Comparison of ENCODE assay signal across 8 cellular contexts in genomic region chr1:3454811-3455618, GRCh38. TPM values are rescaled to one million over a fixed set of nuclear protein-coding genes. Genes with fewer than 3 reads are reported as not detected.
DNase-seq lines count a peak whose midpoint lies in the region; ATAC-seq, FAIRE-seq and TF ChIP-seq lines count a peak whose summit lies in the region.

No MANE protein-coding gene starts in this region.

- H3K9me1 ChIP-seq in keratinocyte (ENCODE audit: control insufficient read depth, extremely low read depth, insufficient read depth, low read length), result no peaks in the 10 kb centered on the region

- no peaks in the 10 kb centered on the region for H3K9me3 ChIP-seq in keratinocyte (ENCODE audit: control insufficient read depth, low read depth, low read length)
- H3K9me3 ChIP-seq in thyroid gland, result no peaks in the 10 kb centered on the region

- no peak overlapping the region for H3K27ac Mint-ChIP-seq in activated naive CD8-positive, alpha-beta T cell treated with anti-CD3 and anti-CD28 coated beads, Interleukin-2, amount 50 U/mL, for 24 hours

- H3K4me3 Mint-ChIP-seq in activated naive CD8-positive, alpha-beta T cell treated with anti-CD3 and anti-CD28 coated beads, Interleukin-2, amount 50 U/mL, for 24 hours, result peak overlapping the region; percentile 24

- H3K9ac ChIP-seq in keratinocyte (ENCODE audit: control insufficient read depth, extremely low read depth, insufficient read depth, low read length), result peak overlapping the region; percentile 33

- no peaks in the 10 kb centered on the region for H3K36me3 Mint-ChIP-seq in activated naive CD8-positive, alpha-beta T cell treated with anti-CD3 and anti-CD28 coated beads, Interleukin-2, amount 50 U/mL, for 24 hours (ENCODE audit: low read depth)

- H3K4me1 ChIP-seq in ACC112 (ENCODE audit: control insufficient read depth, insufficient read depth, low read length, unreplicated experiment), result no peaks in the 10 kb centered on the region
- peaks cover 23% of the 10 kb centered on the region for H3K4me1 ChIP-seq in keratinocyte (ENCODE audit: control insufficient read depth, extremely low read depth, insufficient read depth, low read length)
- H3K4me1 ChIP-seq in thyroid gland, result peaks cover 10 to 12% of the 10 kb centered on the region in 2 donors

- DNase-seq in HFF-Myc (ENCODE audit: extremely low read depth, low read depth) (no peak), keratinocyte (ENCODE audit: low read depth, low spot score) (no peak), thyroid gland (peak; percentile 57 to 75), C1 segment of cervical spinal cord (lab: John Stamatoyannopoulos, UW) (no peak)
- no peak for DNase-seq in activated naive CD8-positive, alpha-beta T cell treated with anti-CD3 and anti-CD28 coated beads, Interleukin-2, amount 50 U/mL, for 24 hours

- H3K9me3 Mint-ChIP-seq in activated naive CD8-positive, alpha-beta T cell treated with anti-CD3 and anti-CD28 coated beads, Interleukin-2, amount 50 U/mL, for 24 hours, result no peaks in the 10 kb centered on the region

- H3K4me3 ChIP-seq in ACC112 (ENCODE audit: low read depth, low read length) (peak overlapping the region; percentile 73), HFF-Myc (replicated peaks; ENCODE audit: low read depth, low read length) (peak overlapping the region; percentile 26), keratinocyte (ENCODE audit: control insufficient read depth in 2 of 3, extremely low read depth in 1 of 3, insufficient read depth in 2 of 3, low read depth in 1 of 3, low read length in 3 of 3) (peak overlapping the region; percentile 51 to 59 (median 57)), thyroid gland (replicated peaks in 1 of 3) (peak overlapping the region; percentile 23 to 81 (median 62))

- H3K4me2 ChIP-seq in keratinocyte (ENCODE audit: control insufficient read depth, extremely low read depth, insufficient read depth, low read depth, low read length), result peak overlapping the region; percentile 75

- TF ChIP-seq CTCF in HFF-Myc (IDR thresholded peaks at IDR 0.05; ENCODE audit: low read depth, low read length, missing control alignments), result no peak
- no peak for TF ChIP-seq CTCF in keratinocyte (optimal IDR thresholded peaks at IDR 0.05 in 1 of 3, IDR thresholded peaks at IDR 0.05 in 1 of 3, conservative IDR thresholded peaks at IDR 0.05 in 1 of 3; ENCODE audit: extremely low read depth in 1 of 3, insufficient read depth in 2 of 3, low read length in 3 of 3)
- TF ChIP-seq CTCF in thyroid gland (IDR thresholded peaks at IDR 0.05), result no peak

- no peak for FAIRE-seq in keratinocyte (lab: Jason Lieb, UNC)

- 10 to 52% methylated on average over 6 to 23 of the region's 46 CpGs for WGBS in thyroid gland, 2 donors

- dilution Hi-C loops in keratinocyte (cut with MboI; ENCODE audit: extremely low pct_ligation_motif_present, low sequenced_read_pairs), result no loop called here

- H3K4me1 Mint-ChIP-seq in activated naive CD8-positive, alpha-beta T cell treated with anti-CD3 and anti-CD28 coated beads, Interleukin-2, amount 50 U/mL, for 24 hours, result peaks cover 3% of the 10 kb centered on the region

- peaks cover 16% of the 10 kb centered on the region; the same call in 1 of the 2 replicates for H3K27me3 ChIP-seq in ACC112 (ENCODE audit: insufficient read depth, low read length)
- no peaks in the 10 kb centered on the region for H3K27me3 ChIP-seq in keratinocyte (ENCODE audit: control insufficient read depth, extremely low read depth, insufficient read depth, low read length)
- H3K27me3 ChIP-seq in thyroid gland, result no peaks in the 10 kb centered on the region

- H2AFZ ChIP-seq in ACC112 (ENCODE audit: low read length, unreplicated experiment) (no peak overlapping the region), keratinocyte (ENCODE audit: control insufficient read depth, low read length) (no peak overlapping the region)

- H3K27me3 Mint-ChIP-seq in activated naive CD8-positive, alpha-beta T cell treated with anti-CD3 and anti-CD28 coated beads, Interleukin-2, amount 50 U/mL, for 24 hours, result peaks cover 8% of the 10 kb centered on the region

- H3K27ac ChIP-seq in ACC112 (ENCODE audit: low read depth, low read length) (no peak overlapping the region), keratinocyte (ENCODE audit: control insufficient read depth, insufficient read depth, low read length) (no peak overlapping the region), thyroid gland (peak overlapping the region; percentile 73 to 85 (median 81))

- TF ChIP-seq POLR2A in thyroid gland (IDR thresholded peaks at IDR 0.05), result no peak

- H3K36me3 ChIP-seq in ACC112 (ENCODE audit: insufficient read depth, low read length), result no peaks in the 10 kb centered on the region
- H3K36me3 ChIP-seq in keratinocyte (ENCODE audit: control insufficient read depth in 2 of 2, extremely low read depth in 1 of 2, insufficient read depth in 2 of 2, low read length in 2 of 2), result no peaks in the 10 kb centered on the region
- H3K36me3 ChIP-seq in thyroid gland, result no peaks in the 10 kb centered on the region

- intact Hi-C loops in thyroid gland (cut with DNase I), result loop anchor here (5.0 to 10.0 kb wide), 3 partner anchors 167 to 347 kb away; no protein-coding TSS in a partner anchor

- H3K79me2 ChIP-seq in ACC112 (ENCODE audit: control insufficient read depth, insufficient read depth, low read length, unreplicated experiment) (no peaks in the 10 kb centered on the region), keratinocyte (ENCODE audit: control insufficient read depth, insufficient read depth, low read length) (no peaks in the 10 kb centered on the region)

- no peak for ATAC-seq in activated naive CD8-positive, alpha-beta T cell treated with anti-CD3 and anti-CD28 coated beads, Interleukin-2, amount 50 U/mL, for 24 hours
- no peak for ATAC-seq in HG02759 (IDR thresholded peaks at IDR 0.05; ENCODE audit: unreplicated experiment)
- ATAC-seq in HG03457 (IDR thresholded peaks at IDR 0.05; ENCODE audit: unreplicated experiment), result no peak

- H4K20me1 ChIP-seq in keratinocyte (ENCODE audit: control insufficient read depth, extremely low read depth, insufficient read depth, low read length), result no peaks in the 10 kb centered on the region

RNA-seq across cellular contexts. Expression of gene ARHGEF16, which starts 0.6 kb away (rescaled TPM):
- 5.0 to 9.6 TPM (median 6.2 TPM) in 3 replicates for polyA plus RNA-seq in keratinocyte
- polyA plus RNA-seq in keratinocyte (2011; ENCODE audit: low read depth), result 4.1 TPM
- polyA plus RNA-seq in keratinocyte (2011; cell fraction: cytosol; rRNA removed), result 4.6 and 6.9 TPM in 2 replicates
- 17.5 and 18.1 TPM in 2 replicates for polyA plus RNA-seq in keratinocyte (2011; cell fraction: nucleus; rRNA removed)
- polyA plus RNA-seq in keratinocyte (2012; ENCODE audit: low replicate concordance), result 5.6 and 6.0 TPM in 2 replicates
- 11.0 to 12.7 TPM (median 11.2 TPM) in 3 replicates for polyA minus RNA-seq in keratinocyte
- 10.7 TPM for polyA minus RNA-seq in keratinocyte (2011; cell fraction: cytosol; rRNA and poly(A)+ RNA removed)
- 7.8 and 9.0 TPM in 2 replicates for polyA minus RNA-seq in keratinocyte (2011; cell fraction: nucleus; rRNA and poly(A)+ RNA removed)
- 10 to 100 TPM; 16.0 to 23.7 (median 21.2) TPM for total RNA-seq in thyroid gland

Comparison
In these comparisons a context has a peak if more than half of its experiments do, and no peak if none do; other contexts are left out.
1. H3K27ac ChIP-seq: peak in thyroid gland (3 of 3); none in ACC112 (single experiment) and keratinocyte (single experiment).
2. DNase-seq: peak in thyroid gland (2 of 2); none in HFF-Myc (single experiment), activated naive CD8-positive, alpha-beta T cell treated with anti-CD3 and anti-CD28 coated beads, Interleukin-2, amount 50 U/mL, for 24 hours (single experiment), keratinocyte (single experiment) and C1 segment of cervical spinal cord (0 of 14).
3. Peak in every context shown above with its lines, with median percentiles within 50 percentile points of each other: H3K4me3 ChIP-seq.